In genomic region chr6:114339706-114340105, GRCh38 we compare ENCODE assay signal across 19 cellular contexts.
DNase-seq lines count a peak whose midpoint lies in the region; ATAC-seq lines count a peak whose summit lies in the region.
"Had no signal": no experiment of that assay in that cellular context is flagged by ENCODE, and none has a peak within 500 bp of the region (broad histone marks: within the 10 kb centered on the region; RNA-seq: fewer than 3 reads in every experiment).

No MANE protein-coding gene starts in this region.

- DNase-seq in DMS 273 (lab: John Stamatoyannopoulos, UW; ENCODE audit: unreplicated experiment) (peak; percentile 39), DMS 273 treated with DMSO at 0.1 percent for 48 hours (lab: John Stamatoyannopoulos, UW) (no peak), astrocyte of the hippocampus (ENCODE audit: low read depth, low spot score) (peak; percentile 13), inferior parietal cortex (ENCODE audit: extremely low spot score) (peak; percentile 50), superior temporal gyrus (ENCODE audit: extremely low spot score) (peak; percentile 73), GM19238 (ENCODE audit: insufficient read length, low spot score) (no peak), AML-193 (lab: John Stamatoyannopoulos, UW) (no peak)
- DNase-seq: activated gamma-delta T cell treated with Interleukin-2 at 50 U/mL for 16 hours; C1 segment of cervical spinal cord; DMS79; NCI-H1048; NCI-H2107; NCI-H748 treated with DMSO at 0.1 percent for 48 hours; RPMI8226; stimulated activated CD4-positive, alpha-beta T cell treated with anti-CD3 and anti-CD28 coated beads, Interleukin-2, amount 100 ng/mL, for 48 hours; stimulated activated CD8-positive, alpha-beta memory T cell treated with anti-CD3 and anti-CD28 coated beads, Interleukin-4, amount 100 ng/mL, for 48 hours; T-cell had no signal

- no peak for ATAC-seq in HG02885 (IDR thresholded peaks at IDR 0.05; ENCODE audit: poor library complexity, unreplicated experiment)
- ATAC-seq: sciatic nerve, T-cell had no signal

Comparison
In these comparisons a context has a peak if more than half of its experiments do, and no peak if none do; other contexts are left out.
1. DNase-seq: peak in DMS 273 (single experiment), astrocyte of the hippocampus (single experiment), inferior parietal cortex (single experiment) and superior temporal gyrus (single experiment); none in DMS 273 treated with DMSO at 0.1 percent for 48 hours (single experiment), GM19238 (single experiment) and AML-193 (0 of 2).